ENCODE assay signal across 13 cellular contexts in the genomic region with DNA sequence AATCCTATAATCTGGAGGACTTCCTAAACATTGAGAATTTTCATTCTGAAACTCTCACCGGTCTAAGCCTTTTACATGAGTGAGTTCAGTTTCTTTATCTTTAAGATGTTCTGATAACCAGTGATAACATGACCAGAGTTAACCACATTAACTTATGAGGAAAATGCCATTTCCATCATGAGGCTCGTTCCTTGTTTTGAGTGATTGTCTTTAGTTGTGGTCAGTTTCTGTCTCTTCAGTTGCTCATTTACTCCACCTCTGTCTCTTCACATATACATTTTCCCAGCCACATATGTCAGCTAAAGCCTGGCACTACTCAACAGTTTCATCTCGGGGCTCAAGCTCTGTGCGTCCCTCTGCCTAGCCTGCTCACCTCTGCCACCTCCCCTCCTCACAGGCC.
DNase-seq lines count a peak whose midpoint lies in the region; ATAC-seq and TF ChIP-seq lines count a peak whose summit lies in the region.
"Had no signal": no experiment of that assay in that cellular context is flagged by ENCODE, and none has a peak within 500 bp of the region (broad histone marks: within the 10 kb centered on the region; RNA-seq: fewer than 3 reads in every experiment).

No MANE protein-coding gene starts in this region.

- peaks cover 16% of the 10 kb centered on the region for H3K4me1 Mint-ChIP-seq in activated CD8-positive, alpha-beta memory T cell treated with anti-CD3 and anti-CD28 coated beads, Interleukin-2, amount 10 ng/mL, durations not matched to agents 7 days and 5 days
- peaks cover 24% of the 10 kb centered on the region for H3K4me1 Mint-ChIP-seq in mesothelial cell of epicardium

- H3K27me3 ChIP-seq in WERI-Rb-1 (ENCODE audit: insufficient read depth, low read depth, severe bottlenecking) (no peaks in the 10 kb centered on the region), MM.1S (replicated peaks; ENCODE audit: insufficient read depth, low read length) (no peaks in the 10 kb centered on the region)
- H3K27me3 ChIP-seq: testis had no signal

- peaks cover 19% of the 10 kb centered on the region for H3K36me3 Mint-ChIP-seq in activated CD8-positive, alpha-beta memory T cell treated with anti-CD3 and anti-CD28 coated beads, Interleukin-2, amount 10 ng/mL, durations not matched to agents 7 days and 5 days
- H3K36me3 Mint-ChIP-seq in mesothelial cell of epicardium, result peaks cover 8% of the 10 kb centered on the region

- DNase-seq in activated CD8-positive, alpha-beta memory T cell treated with anti-CD3 and anti-CD28 coated beads, Interleukin-2, amount 10 ng/mL, durations not matched to agents 7 days and 5 days, result no peak
- DNase-seq in activated CD8-positive, alpha-beta memory T cell treated with anti-CD3 and anti-CD28 coated beads for 24 hours, result no peak
- DNase-seq in mesothelial cell of epicardium (ENCODE audit: low spot score in 2 of 2, unreplicated experiment in 2 of 2) (no peak), substantia nigra (lab: John Stamatoyannopoulos, UW) (no peak), WERI-Rb-1 (no peak), MM.1S (no peak)
- DNase-seq: activated CD4-positive, alpha-beta T cell treated with anti-CD3 and anti-CD28 coated beads, Interleukin-2, amount 10 ng/mL, durations not matched to agents 7 days and 5 days; NCI-H1436; NCI-H748 treated with DMSO at 0.1 percent for 48 hours; stimulated activated CD4-positive, alpha-beta T cell treated with anti-CD3 and anti-CD28 coated beads, Interleukin-4, amount 100 ng/mL, for 4 hours; testis had no signal

- H3K36me3 ChIP-seq in WERI-Rb-1, result no peaks in the 10 kb centered on the region
- H3K36me3 ChIP-seq in MM.1S (replicated peaks; ENCODE audit: insufficient read depth, low read length), result no peaks in the 10 kb centered on the region

- H3K4me3 ChIP-seq in WERI-Rb-1 (ENCODE audit: low read depth, low read length), result no peak overlapping the region
- no peak overlapping the region for H3K4me3 ChIP-seq in MM.1S (ENCODE audit: low read length)
- H3K4me3 ChIP-seq: testis had no signal

- H3F3A ChIP-seq in MM.1S (ENCODE audit: insufficient read depth, low read length), result no peaks in the 10 kb centered on the region

- no peaks in the 10 kb centered on the region for H3K9me3 Mint-ChIP-seq in activated CD8-positive, alpha-beta memory T cell treated with anti-CD3 and anti-CD28 coated beads, Interleukin-2, amount 10 ng/mL, durations not matched to agents 7 days and 5 days (ENCODE audit: low read depth)
- H3K9me3 Mint-ChIP-seq in mesothelial cell of epicardium, result no peaks in the 10 kb centered on the region
- H3K9me3 Mint-ChIP-seq: activated CD4-positive, alpha-beta T cell treated with anti-CD3 and anti-CD28 coated beads, Interleukin-2, amount 10 ng/mL, durations not matched to agents 7 days and 5 days had no signal

- no peaks in the 10 kb centered on the region for H3K4me1 ChIP-seq in MM.1S (ENCODE audit: low read length)
- H3K4me1 ChIP-seq: testis had no signal

- H3K4me3 Mint-ChIP-seq in activated CD8-positive, alpha-beta memory T cell treated with anti-CD3 and anti-CD28 coated beads, Interleukin-2, amount 10 ng/mL, durations not matched to agents 7 days and 5 days, result no peak overlapping the region
- H3K4me3 Mint-ChIP-seq in mesothelial cell of epicardium, result no peak overlapping the region
- H3K4me3 Mint-ChIP-seq: activated CD4-positive, alpha-beta T cell treated with anti-CD3 and anti-CD28 coated beads, Interleukin-2, amount 10 ng/mL, durations not matched to agents 7 days and 5 days had no signal

- peak overlapping the region; percentile 38 for H3K27ac ChIP-seq in adipose tissue (ENCODE audit: low read depth, low read length)
- H3K27ac ChIP-seq in substantia nigra (ENCODE audit: low read depth, low read length, poor library complexity, severe bottlenecking), result peak overlapping the region; percentile 17
- H3K27ac ChIP-seq in WERI-Rb-1, result no peak overlapping the region
- no peak overlapping the region for H3K27ac ChIP-seq in MM.1S (ENCODE audit: low read length)
- H3K27ac ChIP-seq: testis had no signal

- H3K9me3 ChIP-seq in WERI-Rb-1 (ENCODE audit: severe bottlenecking) (no peaks in the 10 kb centered on the region), MM.1S (replicated peaks; ENCODE audit: insufficient read depth, low read length) (no peaks in the 10 kb centered on the region)
- H3K9me3 ChIP-seq: testis had no signal

- H3K79me2 ChIP-seq in MM.1S (ENCODE audit: low read length), result no peaks in the 10 kb centered on the region

- no peaks in the 10 kb centered on the region for H3K9me2 ChIP-seq in MM.1S (replicated peaks; ENCODE audit: insufficient read depth, low read length)

- H2AFZ ChIP-seq in MM.1S (ENCODE audit: low read length), result no peak overlapping the region

- no peaks in the 10 kb centered on the region for H4K20me1 ChIP-seq in MM.1S (ENCODE audit: insufficient read depth, low read length)

- no peaks in the 10 kb centered on the region for H3K27me3 Mint-ChIP-seq in activated CD8-positive, alpha-beta memory T cell treated with anti-CD3 and anti-CD28 coated beads, Interleukin-2, amount 10 ng/mL, durations not matched to agents 7 days and 5 days
- no peaks in the 10 kb centered on the region for H3K27me3 Mint-ChIP-seq in mesothelial cell of epicardium (ENCODE audit: low read depth)
- H3K27me3 Mint-ChIP-seq: activated CD4-positive, alpha-beta T cell treated with anti-CD3 and anti-CD28 coated beads, Interleukin-2, amount 10 ng/mL, durations not matched to agents 7 days and 5 days had no signal

- peak; percentile 65 for ATAC-seq in activated CD8-positive, alpha-beta memory T cell treated with anti-CD3 and anti-CD28 coated beads, Interleukin-2, amount 10 ng/mL, durations not matched to agents 7 days and 5 days
- ATAC-seq in HG03521 (IDR thresholded peaks at IDR 0.05; ENCODE audit: unreplicated experiment), result no peak

- H3K4me2 ChIP-seq in MM.1S (ENCODE audit: low read depth, low read length), result no peak overlapping the region

- no peak overlapping the region for H3K9ac ChIP-seq in MM.1S (ENCODE audit: low read length)

- WGBS in adipose tissue, 3 donors, result 87 to 92% (median 92%) methylated on average over 4 of the region's 4 CpGs

- H3K27ac Mint-ChIP-seq in activated CD8-positive, alpha-beta memory T cell treated with anti-CD3 and anti-CD28 coated beads, Interleukin-2, amount 10 ng/mL, durations not matched to agents 7 days and 5 days, result no peak overlapping the region
- H3K27ac Mint-ChIP-seq in mesothelial cell of epicardium, result peak overlapping the region; percentile 8
- H3K27ac Mint-ChIP-seq: activated CD4-positive, alpha-beta T cell treated with anti-CD3 and anti-CD28 coated beads, Interleukin-2, amount 10 ng/mL, durations not matched to agents 7 days and 5 days had no signal

- TF ChIP-seq CTCF in mesothelial cell of epicardium (IDR thresholded peaks at IDR 0.05; ENCODE audit: unreplicated experiment), result no peak
- no peak for TF ChIP-seq CTCF in WERI-Rb-1 (IDR thresholded peaks at IDR 0.05; ENCODE audit: low read depth, low read length)
- no peak for TF ChIP-seq CTCF in MM.1S (IDR thresholded peaks at IDR 0.05; ENCODE audit: low read length)

- CTCF ChIA-PET in activated CD8-positive, alpha-beta memory T cell treated with anti-CD3 and anti-CD28 coated beads, Interleukin-2, amount 10 ng/mL, durations not matched to agents 7 days and 5 days (lab: Charles Lee), result no interaction called here

Comparison
In these comparisons a context has a peak if more than half of its experiments do, and no peak if none do; other contexts are left out.
1. H3K27ac ChIP-seq: peak in adipose tissue (single experiment) and substantia nigra (single experiment); none in WERI-Rb-1 (single experiment) and MM.1S (single experiment).